In the genomic region with DNA sequence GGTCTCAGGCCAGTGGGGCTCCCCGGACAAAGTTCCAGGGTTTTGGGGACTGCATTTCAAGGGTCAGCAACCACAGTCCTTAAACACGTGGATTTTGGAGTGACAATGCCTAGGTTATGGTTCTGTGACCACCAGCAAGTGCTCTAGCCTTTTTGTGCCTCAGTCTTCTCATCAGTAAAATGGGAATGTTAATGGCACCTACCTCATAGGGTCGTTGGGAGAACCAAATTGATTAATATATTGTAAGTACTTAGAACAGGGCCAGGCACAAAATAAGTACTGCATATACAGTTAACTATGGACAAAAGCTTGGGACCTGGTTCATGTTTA, we compare ENCODE assay signal across 10 cellular contexts. TPM values are rescaled to one million over a fixed set of nuclear protein-coding genes. Genes with fewer than 3 reads are reported as not detected.
DNase-seq lines count a peak whose midpoint lies in the region; ATAC-seq and TF ChIP-seq lines count a peak whose summit lies in the region.
"Had no signal": no experiment of that assay in that cellular context is flagged by ENCODE, and none has a peak within 500 bp of the region (broad histone marks: within the 10 kb centered on the region; RNA-seq: fewer than 3 reads in every experiment).

No MANE protein-coding gene starts in this region.

- peak overlapping the region; percentile 89 for H3K27ac Mint-ChIP-seq in T-helper 1 cell treated with Interleukin-12 subunit alpha and Interleukin-12 subunit beta and Interleukin-4 antibody, amounts not matched to agents 30 μg/mL and 1 μg/mL, for 36 hours
- peak overlapping the region; percentile 92 for H3K27ac Mint-ChIP-seq in activated naive CD8-positive, alpha-beta T cell treated with anti-CD3 and anti-CD28 coated beads, Interleukin-2, amount 50 U/mL, for 24 hours

- H3K4me1 ChIP-seq in left lung (peaks cover 43 to 100% of the 10 kb centered on the region in 2 donors), stomach smooth muscle (ENCODE audit: control insufficient read depth, insufficient read depth, low read length) (peaks cover 80% of the 10 kb centered on the region)

- intact Hi-C loops in left lung (cut with DNase I): no loop called here

- H3K9ac ChIP-seq in stomach smooth muscle (ENCODE audit: low read length in 2 of 2): peak overlapping the region; percentile 62 to 82

- peak overlapping the region in 1 of 2 donors; percentile 22 for H3K4me3 ChIP-seq in left lung
- H3K4me3 ChIP-seq in stomach smooth muscle (ENCODE audit: low read length in 2 of 2): peak overlapping the region in 1 of 2 donors; percentile 40

- H3K9me3 Mint-ChIP-seq in T-helper 1 cell treated with Interleukin-12 subunit alpha and Interleukin-12 subunit beta and Interleukin-4 antibody, amounts not matched to agents 30 μg/mL and 1 μg/mL, for 36 hours: peaks cover 5% of the 10 kb centered on the region
- H3K9me3 Mint-ChIP-seq in activated naive CD8-positive, alpha-beta T cell treated with anti-CD3 and anti-CD28 coated beads, Interleukin-2, amount 50 U/mL, for 24 hours: no peaks in the 10 kb centered on the region

- H3K36me3 ChIP-seq in left lung (peaks cover 0 to 37% of the 10 kb centered on the region in 2 donors), stomach smooth muscle (ENCODE audit: control insufficient read depth in 2 of 2, insufficient read depth in 2 of 2, low read length in 2 of 2) (peaks cover 0 to 4% of the 10 kb centered on the region in 2 donors)

- H3K9me3 ChIP-seq in left lung (no peaks in the 10 kb centered on the region), stomach smooth muscle (ENCODE audit: control insufficient read depth in 2 of 2, low read length in 2 of 2) (no peaks in the 10 kb centered on the region)

- no peaks in the 10 kb centered on the region for H3K27me3 Mint-ChIP-seq in T-helper 1 cell treated with Interleukin-12 subunit alpha and Interleukin-12 subunit beta and Interleukin-4 antibody, amounts not matched to agents 30 μg/mL and 1 μg/mL, for 36 hours (ENCODE audit: low read depth)
- H3K27me3 Mint-ChIP-seq in activated naive CD8-positive, alpha-beta T cell treated with anti-CD3 and anti-CD28 coated beads, Interleukin-2, amount 50 U/mL, for 24 hours: no peaks in the 10 kb centered on the region

- H3K4me3 Mint-ChIP-seq in T-helper 1 cell treated with Interleukin-12 subunit alpha and Interleukin-12 subunit beta and Interleukin-4 antibody, amounts not matched to agents 30 μg/mL and 1 μg/mL, for 36 hours: peak overlapping the region; percentile 65
- H3K4me3 Mint-ChIP-seq in activated naive CD8-positive, alpha-beta T cell treated with anti-CD3 and anti-CD28 coated beads, Interleukin-2, amount 50 U/mL, for 24 hours: peak overlapping the region; percentile 56

- TF ChIP-seq CTCF in left lung (IDR thresholded peaks at IDR 0.05): no peak

- peaks cover 68% of the 10 kb centered on the region for H3K36me3 Mint-ChIP-seq in T-helper 1 cell treated with Interleukin-12 subunit alpha and Interleukin-12 subunit beta and Interleukin-4 antibody, amounts not matched to agents 30 μg/mL and 1 μg/mL, for 36 hours (ENCODE audit: low read depth)
- H3K36me3 Mint-ChIP-seq in activated naive CD8-positive, alpha-beta T cell treated with anti-CD3 and anti-CD28 coated beads, Interleukin-2, amount 50 U/mL, for 24 hours (ENCODE audit: low read depth): peaks cover 72% of the 10 kb centered on the region

- H3K27me3 ChIP-seq in left lung (no peaks in the 10 kb centered on the region), stomach smooth muscle (ENCODE audit: control insufficient read depth in 1 of 2, insufficient read depth in 2 of 2, low read length in 2 of 2) (no peaks in the 10 kb centered on the region)

- DNase-seq in T-helper 1 cell: no peak
- DNase-seq in activated naive CD8-positive, alpha-beta T cell treated with anti-CD3 and anti-CD28 coated beads, Interleukin-2, amount 50 U/mL, for 24 hours: no peak
- no peak for DNase-seq in left lung
- no peak for DNase-seq in activated gamma-delta T cell (lab: John Stamatoyannopoulos, UW)
- DNase-seq in NCI-H1694 (lab: John Stamatoyannopoulos, UW): no peak
- no peak for DNase-seq in AG08396 (ENCODE audit: low spot score)
- DNase-seq: MM.1S had no signal

- ATAC-seq in activated naive CD8-positive, alpha-beta T cell treated with anti-CD3 and anti-CD28 coated beads, Interleukin-2, amount 50 U/mL, for 24 hours: no peak
- ATAC-seq in left lung: no peak

- peaks cover 69% of the 10 kb centered on the region for H3K4me1 Mint-ChIP-seq in T-helper 1 cell treated with Interleukin-12 subunit alpha and Interleukin-12 subunit beta and Interleukin-4 antibody, amounts not matched to agents 30 μg/mL and 1 μg/mL, for 36 hours (ENCODE audit: low read depth)
- peaks cover 88% of the 10 kb centered on the region for H3K4me1 Mint-ChIP-seq in activated naive CD8-positive, alpha-beta T cell treated with anti-CD3 and anti-CD28 coated beads, Interleukin-2, amount 50 U/mL, for 24 hours

- H3K27ac ChIP-seq in left lung (peak overlapping the region; percentile 86 to 100), stomach smooth muscle (ENCODE audit: low read length) (peak overlapping the region; percentile 99)
- H3K27ac ChIP-seq: 22Rv1 had no signal

RNA-seq across cellular contexts. Expression of gene IL4R, which starts 13.8 kb away (rescaled TPM):
- total RNA-seq in left lung: 100 to 1,000 TPM in 1 of 2 donors, 10 to 100 TPM in 1; 80.3 to 133 TPM

RNA-seq across cellular contexts. Expression of gene NSMCE1, which starts 59.0 kb away (rescaled TPM):
- total RNA-seq in left lung: 10 to 100 TPM; 48.6 to 52.7 TPM
